Comparison of ENCODE assay signal across 8 cellular contexts in the genomic region with DNA sequence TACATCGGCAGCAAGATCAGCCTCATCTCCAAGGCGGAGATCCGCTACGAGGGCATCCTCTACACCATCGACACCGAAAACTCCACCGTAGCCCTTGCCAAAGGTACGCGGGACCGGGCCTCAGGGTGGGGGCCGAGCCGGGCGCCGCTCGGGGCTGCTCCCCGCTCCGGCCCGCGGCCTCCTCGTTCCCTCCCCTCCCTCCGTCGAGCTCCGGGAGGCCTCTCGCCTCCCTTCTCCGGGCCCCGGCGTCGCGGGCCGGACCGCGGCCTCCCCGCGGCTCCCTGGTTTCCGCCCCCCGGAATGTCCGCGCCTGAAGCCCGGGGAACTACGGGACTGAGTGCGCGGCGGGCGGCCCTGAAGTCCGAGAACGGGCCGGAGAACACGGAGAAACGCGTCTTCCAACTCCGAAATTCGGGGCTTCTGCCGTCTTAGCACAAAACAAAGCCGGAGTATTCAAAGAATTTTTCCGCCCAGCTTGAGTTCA. TPM values are rescaled to one million over a fixed set of nuclear protein-coding genes. Genes with fewer than 3 reads are reported as not detected.
DNase-seq lines count a peak whose midpoint lies in the region; ATAC-seq and TF ChIP-seq lines count a peak whose summit lies in the region.

No MANE protein-coding gene starts in this region.

- TF ChIP-seq EP300 in SK-N-SH (IDR thresholded peaks at IDR 0.05; ENCODE audit: borderline replicate concordance in 1 of 2, low read depth in 1 of 2, low read length in 1 of 2) = no peak

- peak overlapping the region; percentile 81 for H2AFZ ChIP-seq in SK-N-SH (ENCODE audit: low read depth)

- H3K9ac ChIP-seq in SK-N-SH (peak overlapping the region; percentile 99), endocrine pancreas (ENCODE audit: control insufficient read depth, insufficient read depth, low read length) (peak overlapping the region; percentile 97)

- peaks cover 43% of the 10 kb centered on the region for H4K20me1 ChIP-seq in SK-N-SH (ENCODE audit: insufficient read depth)

- intact Hi-C loops in uterus (cut with DNase I; ENCODE audit: low total_unique reads) = no loop called here

- H3K9me3 ChIP-seq in SK-N-SH (no peaks in the 10 kb centered on the region), endocrine pancreas (ENCODE audit: control insufficient read depth, low read length) (no peaks in the 10 kb centered on the region), uterus (no peaks in the 10 kb centered on the region)

- H3K4me3 ChIP-seq in SK-N-SH (ENCODE audit: low read depth in 2 of 2, low read length in 1 of 2) (peak overlapping the region; percentile 72 to 81), endocrine pancreas (ENCODE audit: control insufficient read depth, insufficient read depth, low read length) (peak overlapping the region; percentile 86), uterus (peak overlapping the region; percentile 78 to 86)

- POLR2A ChIA-PET in SK-N-SH (lab: Yijun Ruan, JAX) = interaction anchor here (1.5 kb wide), 1 partner anchor 9 kb away, joined by 5 read pairs; no protein-coding TSS in a partner anchor

- TF ChIP-seq RAD21 in SK-N-SH (IDR thresholded peaks at IDR 0.05; ENCODE audit: low read length) = no peak

- H3K36me3 ChIP-seq in SK-N-SH (replicated peaks in 1 of 2; ENCODE audit: control insufficient read depth in 1 of 2, insufficient read depth in 2 of 2, low read length in 1 of 2) = peaks cover 9 to 30% of the 10 kb centered on the region in 2 experiments
- no peaks in the 10 kb centered on the region for H3K36me3 ChIP-seq in endocrine pancreas (ENCODE audit: control insufficient read depth, insufficient read depth, low read length)
- H3K36me3 ChIP-seq in uterus = no peaks in the 10 kb centered on the region

- TF ChIP-seq CTCF in SK-N-SH (IDR thresholded peaks at IDR 0.05) = no peak
- TF ChIP-seq CTCF in uterus (IDR thresholded peaks at IDR 0.05) = no peak

- DNase-seq in stimulated activated CD4-positive, alpha-beta T cell treated with anti-CD3 and anti-CD28 coated beads, Interleukin-2, amount 100 ng/mL, for 24 hours = peak; percentile 38 to 44
- DNase-seq in stimulated activated CD4-positive, alpha-beta T cell treated with anti-CD3 and anti-CD28 coated beads, Interleukin-4, amount 100 ng/mL, for 24 hours = no peak
- DNase-seq in SK-N-SH (peak; percentile 70), myocyte (ENCODE audit: low read depth) (peak; percentile 39), uterus (peak in 1 of 2 donors; percentile 17), NCI-H2196 treated with DMSO at 0.1 percent for 48 hours (lab: John Stamatoyannopoulos, UW; ENCODE audit: unreplicated experiment) (no peak)

- H3K27ac ChIP-seq in SK-N-SH (ENCODE audit: low read depth in 2 of 2, low read length in 1 of 2) (peak overlapping the region; percentile 96), uterus (peak overlapping the region; percentile 96 to 97)

- peak overlapping the region; percentile 87 for H3K4me2 ChIP-seq in SK-N-SH

- H3K79me2 ChIP-seq in SK-N-SH (ENCODE audit: insufficient read depth) = peaks cover 54% of the 10 kb centered on the region

- peak; percentile 19 for ATAC-seq in HG02981 (IDR thresholded peaks at IDR 0.05; ENCODE audit: unreplicated experiment)

- no peaks in the 10 kb centered on the region for H3K27me3 ChIP-seq in SK-N-SH (ENCODE audit: insufficient read depth)
- no peaks in the 10 kb centered on the region for H3K27me3 ChIP-seq in endocrine pancreas (ENCODE audit: control insufficient read depth, insufficient read depth, low read length)
- H3K27me3 ChIP-seq in uterus = no peaks in the 10 kb centered on the region

- CTCF ChIA-PET in SK-N-SH (lab: Yijun Ruan, JAX) = interaction anchor here (0.6 to 4.3 kb wide), 5 partner anchors 36 to 1440 kb away, joined by 3 to 17 read pairs (median 5); no protein-coding TSS in a partner anchor

- no peaks in the 10 kb centered on the region for H3K9me2 ChIP-seq in SK-N-SH

- 2% methylated on average over 11 of the region's 55 CpGs for WGBS in SK-N-SH (ENCODE audit: low lambda C conversion rate)

- no peak for TF ChIP-seq POLR2A in uterus (IDR thresholded peaks at IDR 0.05)

- peaks cover 12% of the 10 kb centered on the region for H3F3A ChIP-seq in SK-N-SH (replicated peaks; ENCODE audit: insufficient read depth)

- H3K4me1 ChIP-seq in SK-N-SH (ENCODE audit: control insufficient read depth in 1 of 2, insufficient read depth in 2 of 2, low read depth in 1 of 2, low read length in 1 of 2) = peaks cover 13 to 24% of the 10 kb centered on the region in 2 experiments
- H3K4me1 ChIP-seq in endocrine pancreas (ENCODE audit: control insufficient read depth, insufficient read depth, low read length) = peaks cover 10% of the 10 kb centered on the region
- H3K4me1 ChIP-seq in uterus = peaks cover 9 to 15% of the 10 kb centered on the region in 2 donors

TF ChIP-seq in SK-N-SH, 30 proteins besides CTCF, POLR2A, EP300 and RAD21:
- no peak for TF ChIP-seq ZBTB33 (IDR thresholded peaks at IDR 0.05; ENCODE audit: borderline replicate concordance, low read depth)
- peak; percentile 56; the same call in 1 of the 2 replicates for TF ChIP-seq YY1 (IDR thresholded peaks at IDR 0.05; ENCODE audit: low read depth)
- 0 out of 2 replicates have a peak, but pooled peaks have one; percentile 9 for TF ChIP-seq MXI1 (IDR thresholded peaks at IDR 0.05; ENCODE audit: low read depth, low read length)
- no peak for TF ChIP-seq RCOR1 (IDR thresholded peaks at IDR 0.05; ENCODE audit: low read length)

RNA-seq across cellular contexts. Expression of gene LSM14A, which starts 0.4 kb away (rescaled TPM):
- 79.0 and 87.7 TPM in 2 replicates for polyA plus RNA-seq in SK-N-SH (2012; rRNA removed)
- polyA plus RNA-seq in SK-N-SH (2012; cell fraction: cytosol; rRNA removed) = 85.1 and 96.5 TPM in 2 replicates
- polyA plus RNA-seq in SK-N-SH (2012; cell fraction: nucleus; rRNA removed) = 44.3 and 50.3 TPM in 2 replicates
- total RNA-seq in myocyte (63.7 and 73.7 TPM in 2 replicates), uterus (100 to 1,000 TPM in 3 of 4 donors, 10 to 100 TPM in 1; 57.1 to 161 (median 119) TPM)
- 46.4 TPM for polyA plus RNA-seq in myocyte (2012)

Comparison
In these comparisons a context has a peak if more than half of its experiments do, and no peak if none do; other contexts are left out.
1. DNase-seq: peak in stimulated activated CD4-positive, alpha-beta T cell treated with anti-CD3 and anti-CD28 coated beads, Interleukin-2, amount 100 ng/mL, for 24 hours (2 of 2), SK-N-SH (single experiment) and myocyte (single experiment); none in stimulated activated CD4-positive, alpha-beta T cell treated with anti-CD3 and anti-CD28 coated beads, Interleukin-4, amount 100 ng/mL, for 24 hours (single experiment) and NCI-H2196 treated with DMSO at 0.1 percent for 48 hours (single experiment).
2. Peak in every context shown above with its lines, with median percentiles within 50 percentile points of each other: H3K4me3 ChIP-seq.